In the genomic region with DNA sequence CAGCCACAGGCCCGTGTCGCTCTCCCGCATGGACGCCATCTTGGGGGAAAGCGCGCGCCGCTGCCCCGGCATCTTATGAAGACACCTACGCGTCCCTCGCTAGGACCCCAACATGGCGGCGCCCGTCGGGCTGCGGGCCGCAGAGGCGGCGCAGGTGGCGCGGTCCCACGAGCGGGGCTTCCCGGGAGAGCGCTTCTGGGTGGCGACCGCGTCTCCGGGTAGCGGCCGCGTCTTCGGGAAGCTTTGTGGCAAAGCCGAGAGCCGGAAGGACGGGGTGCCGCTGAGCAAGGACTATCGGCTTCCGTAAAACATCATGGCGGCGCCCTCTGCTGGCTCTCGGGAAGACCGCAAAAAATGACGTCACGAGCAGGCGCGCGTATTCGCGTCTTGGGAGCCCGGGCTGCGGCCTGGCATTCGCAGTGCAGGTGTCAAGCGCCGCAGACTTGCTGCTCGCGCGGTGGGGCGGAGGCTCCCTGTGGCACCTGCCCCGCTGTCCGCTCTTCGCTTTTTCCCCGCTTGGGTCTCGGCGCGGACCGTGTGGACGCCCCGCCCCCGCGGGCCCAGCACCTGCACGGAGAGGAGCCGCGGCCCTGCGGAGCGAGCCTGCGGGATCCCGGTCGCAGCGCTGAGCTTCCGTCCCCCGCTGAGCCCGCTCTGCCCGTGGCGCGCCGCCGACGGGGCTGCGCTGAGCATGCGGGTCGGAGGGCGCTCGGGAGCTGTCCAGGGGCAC, we compare ENCODE assay signal across 8 cellular contexts.
DNase-seq lines count a peak whose midpoint lies in the region; ATAC-seq and TF ChIP-seq lines count a peak whose summit lies in the region.

A gene (minus strand): TSS at position 54 of the 730 bp plus-strand sequence. CDS start 15 bp downstream, at position 39.

- peak; percentile 100 for DNase-seq in DMS53 (lab: John Stamatoyannopoulos, UW)
- peak; percentile 50 for DNase-seq in OCI-M2 (lab: John Stamatoyannopoulos, UW; ENCODE audit: unreplicated experiment)
- peak; percentile 96 for DNase-seq in activated T-cell treated with anti-CD3 and anti-CD28 coated beads, Interleukin-2, amount 50 U/mL, for 1 hour
- peak; percentile 96 to 97 for DNase-seq in erythroblast (lab: John Stamatoyannopoulos, UW)
- peak; percentile 89 to 90 for DNase-seq in stimulated activated CD8-positive, alpha-beta memory T cell treated with anti-CD3 and anti-CD28 coated beads, Interleukin-4, amount 100 ng/mL, for 4 hours (ENCODE audit: low read depth in 2 of 2, low spot score in 1 of 2)

- no peaks in the 10 kb centered on the region for H3K9me3 ChIP-seq in mucosa of rectum (ENCODE audit: control insufficient read depth in 2 of 2, low read length in 2 of 2)

- no peaks in the 10 kb centered on the region for H3K27me3 ChIP-seq in mucosa of rectum (ENCODE audit: control insufficient read depth in 2 of 2, insufficient read depth in 2 of 2, low read length in 2 of 2)

- H3K4me3 ChIP-seq in mucosa of rectum (ENCODE audit: low read length in 2 of 2), result peak within 1 kb of the TSS; percentile 96 to 100

- peak; percentile 29; the same call in 1 of the 2 replicates for TF ChIP-seq EP300 in Ishikawa (IDR thresholded peaks at IDR 0.05; ENCODE audit: borderline replicate concordance)

- peak within 1 kb of the TSS; percentile 93 to 98 for H3K9ac ChIP-seq in mucosa of rectum (ENCODE audit: low read depth in 1 of 2, low read length in 2 of 2)

- peaks cover 0 to 9% of the 10 kb centered on the region in 2 donors for H3K36me3 ChIP-seq in mucosa of rectum (ENCODE audit: control insufficient read depth in 2 of 2, insufficient read depth in 2 of 2, low read length in 2 of 2)

- TF ChIP-seq POLR2A in erythroblast (IDR thresholded peaks at IDR 0.05; ENCODE audit: low read length), result peak; percentile 83

- peak; percentile 1; the same call in 1 of the 2 replicates for TF ChIP-seq RAD21 in Ishikawa (IDR thresholded peaks at IDR 0.05; ENCODE audit: low read depth)

- H3K27ac ChIP-seq in mucosa of rectum (ENCODE audit: low read depth in 2 of 2, low read length in 2 of 2), result peak within 1 kb of the TSS; percentile 98

- peaks cover 3 to 12% of the 10 kb centered on the region in 2 donors for H3K4me1 ChIP-seq in mucosa of rectum (ENCODE audit: control insufficient read depth in 2 of 2, insufficient read depth in 2 of 2, low read length in 2 of 2)

- ATAC-seq in GM21619 (IDR thresholded peaks at IDR 0.05; ENCODE audit: unreplicated experiment), result peak; percentile 81

TF ChIP-seq in Ishikawa, 13 proteins besides CTCF, POLR2A, EP300 and RAD21:
- TF ChIP-seq EGR1 (IDR thresholded peaks at IDR 0.05) (peak; percentile 92), TAF1 (IDR thresholded peaks at IDR 0.05; ENCODE audit: low read depth) (peak; percentile 100), TCF12 (IDR thresholded peaks at IDR 0.05; ENCODE audit: low read depth) (peak; percentile 42), CEBPB (IDR thresholded peaks at IDR 0.05) (no peak; the same call in 1 of the 2 replicates), NFIC (IDR thresholded peaks at IDR 0.05) (no peak; the same call in 1 of the 2 replicates), CREB1 (IDR thresholded peaks at IDR 0.05; ENCODE audit: low read depth) (peak; percentile 97), TEAD4 (IDR thresholded peaks at IDR 0.05) (peak; percentile 36; the same call in 1 of the 2 replicates), YY1 (IDR thresholded peaks at IDR 0.05; ENCODE audit: low read depth) (peak; percentile 99), ZBTB7A (IDR thresholded peaks at IDR 0.05; ENCODE audit: low read depth) (peak; percentile 36; the same call in 1 of the 2 replicates), FOXM1 (IDR thresholded peaks at IDR 0.05; ENCODE audit: borderline replicate concordance, low read depth) (peak; percentile 18; the same call in 1 of the 2 replicates)
- TF ChIP-seq, protein P1, sequence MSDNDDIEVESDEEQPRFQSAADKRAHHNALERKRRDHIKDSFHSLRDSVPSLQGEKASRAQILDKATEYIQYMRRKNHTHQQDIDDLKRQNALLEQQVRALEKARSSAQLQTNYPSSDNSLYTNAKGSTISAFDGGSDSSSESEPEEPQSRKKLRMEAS (IDR thresholded peaks at IDR 0.05), result peak; percentile 81
- TF ChIP-seq, protein P2, sequence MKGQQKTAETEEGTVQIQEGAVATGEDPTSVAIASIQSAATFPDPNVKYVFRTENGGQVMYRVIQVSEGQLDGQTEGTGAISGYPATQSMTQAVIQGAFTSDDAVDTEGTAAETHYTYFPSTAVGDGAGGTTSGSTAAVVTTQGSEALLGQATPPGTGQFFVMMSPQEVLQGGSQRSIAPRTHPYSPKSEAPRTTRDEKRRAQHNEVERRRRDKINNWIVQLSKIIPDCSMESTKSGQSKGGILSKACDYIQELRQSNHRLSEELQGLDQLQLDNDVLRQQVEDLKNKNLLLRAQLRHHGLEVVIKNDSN (IDR thresholded peaks at IDR 0.05), result peak; percentile 53; the same call in 1 of the 2 replicates
- TF ChIP-seq, protein P3, sequence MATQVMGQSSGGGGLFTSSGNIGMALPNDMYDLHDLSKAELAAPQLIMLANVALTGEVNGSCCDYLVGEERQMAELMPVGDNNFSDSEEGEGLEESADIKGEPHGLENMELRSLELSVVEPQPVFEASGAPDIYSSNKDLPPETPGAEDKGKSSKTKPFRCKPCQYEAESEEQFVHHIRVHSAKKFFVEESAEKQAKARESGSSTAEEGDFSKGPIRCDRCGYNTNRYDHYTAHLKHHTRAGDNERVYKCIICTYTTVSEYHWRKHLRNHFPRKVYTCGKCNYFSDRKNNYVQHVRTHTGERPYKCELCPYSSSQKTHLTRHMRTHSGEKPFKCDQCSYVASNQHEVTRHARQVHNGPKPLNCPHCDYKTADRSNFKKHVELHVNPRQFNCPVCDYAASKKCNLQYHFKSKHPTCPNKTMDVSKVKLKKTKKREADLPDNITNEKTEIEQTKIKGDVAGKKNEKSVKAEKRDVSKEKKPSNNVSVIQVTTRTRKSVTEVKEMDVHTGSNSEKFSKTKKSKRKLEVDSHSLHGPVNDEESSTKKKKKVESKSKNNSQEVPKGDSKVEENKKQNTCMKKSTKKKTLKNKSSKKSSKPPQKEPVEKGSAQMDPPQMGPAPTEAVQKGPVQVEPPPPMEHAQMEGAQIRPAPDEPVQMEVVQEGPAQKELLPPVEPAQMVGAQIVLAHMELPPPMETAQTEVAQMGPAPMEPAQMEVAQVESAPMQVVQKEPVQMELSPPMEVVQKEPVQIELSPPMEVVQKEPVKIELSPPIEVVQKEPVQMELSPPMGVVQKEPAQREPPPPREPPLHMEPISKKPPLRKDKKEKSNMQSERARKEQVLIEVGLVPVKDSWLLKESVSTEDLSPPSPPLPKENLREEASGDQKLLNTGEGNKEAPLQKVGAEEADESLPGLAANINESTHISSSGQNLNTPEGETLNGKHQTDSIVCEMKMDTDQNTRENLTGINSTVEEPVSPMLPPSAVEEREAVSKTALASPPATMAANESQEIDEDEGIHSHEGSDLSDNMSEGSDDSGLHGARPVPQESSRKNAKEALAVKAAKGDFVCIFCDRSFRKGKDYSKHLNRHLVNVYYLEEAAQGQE (IDR thresholded peaks at IDR 0.05; ENCODE audit: low read depth), result peak; percentile 66

Comparison
In these comparisons a context has a peak if more than half of its experiments do, and no peak if none do; other contexts are left out.
1. Peak in every context shown above with its lines: DNase-seq, ATAC-seq, H3K4me3 ChIP-seq and H3K27ac ChIP-seq.
2. DNase-seq: peak in every context shown above with its lines; median percentile 100 in DMS53; 96 in erythroblast; 96 in activated T-cell treated with anti-CD3 and anti-CD28 coated beads, Interleukin-2, amount 50 U/mL, for 1 hour; 90 in stimulated activated CD8-positive, alpha-beta memory T cell treated with anti-CD3 and anti-CD28 coated beads, Interleukin-4, amount 100 ng/mL, for 4 hours; 50 in OCI-M2.